ENCODE assay signal across 20 cellular contexts in the genomic region with DNA sequence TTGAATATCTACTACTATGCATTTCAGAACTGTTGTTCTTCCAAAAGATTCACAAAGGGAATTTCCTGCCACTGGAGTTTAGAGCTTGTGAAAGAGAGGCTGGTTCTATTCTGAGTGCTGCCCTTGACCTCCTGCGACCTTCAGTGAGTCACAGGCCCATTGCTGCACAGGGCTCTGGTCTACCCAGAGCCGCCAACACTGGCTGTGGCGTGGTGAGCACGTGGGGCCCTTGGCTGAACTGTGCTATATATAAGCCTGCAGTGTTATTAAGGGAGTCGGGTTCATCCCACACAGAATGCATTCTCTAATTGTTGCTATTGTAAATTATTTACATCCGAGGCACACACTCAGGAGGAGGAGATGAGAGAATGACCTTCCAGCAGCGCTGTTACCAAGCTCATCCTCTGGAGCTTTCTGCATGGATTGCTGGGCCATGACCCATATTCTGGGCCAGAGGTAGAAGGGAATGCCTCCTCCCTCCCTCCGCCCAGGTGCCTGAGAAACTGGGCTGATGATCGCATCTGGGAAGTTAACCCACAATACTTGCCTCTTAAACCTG. TPM values are rescaled to one million over a fixed set of nuclear protein-coding genes. Genes with fewer than 3 reads are reported as not detected.
DNase-seq lines count a peak whose midpoint lies in the region; ATAC-seq and TF ChIP-seq lines count a peak whose summit lies in the region.
"Had no signal": no experiment of that assay in that cellular context is flagged by ENCODE, and none has a peak within 500 bp of the region (broad histone marks: within the 10 kb centered on the region; RNA-seq: fewer than 3 reads in every experiment).

No MANE protein-coding gene starts in this region.

- H3K36me3 Mint-ChIP-seq in activated CD4-positive, alpha-beta T cell treated with anti-CD3 and anti-CD28 coated beads, Interleukin-2, amount 10 ng/mL, durations not matched to agents 7 days and 5 days (ENCODE audit: low read depth), result no peaks in the 10 kb centered on the region
- H3K36me3 Mint-ChIP-seq: activated CD8-positive, alpha-beta memory T cell treated with anti-CD3 and anti-CD28 coated beads, Interleukin-2, amount 10 ng/mL, durations not matched to agents 7 days and 5 days had no signal

- no peak overlapping the region for H3K4me3 ChIP-seq in NB4 (ENCODE audit: low read depth, low read length)
- no peak overlapping the region for H3K4me3 ChIP-seq in HAP-1
- H3K4me3 ChIP-seq: BLaER1, body of pancreas, lower lobe of right lung, thyroid gland had no signal

- no peak for TF ChIP-seq POLR2A in NB4 (IDR thresholded peaks at IDR 0.05; ENCODE audit: extremely low read depth, insufficient read length)

- no peaks in the 10 kb centered on the region for H3K27me3 Mint-ChIP-seq in activated CD4-positive, alpha-beta T cell treated with anti-CD3 and anti-CD28 coated beads, Interleukin-2, amount 10 ng/mL, durations not matched to agents 7 days and 5 days
- H3K27me3 Mint-ChIP-seq: activated CD8-positive, alpha-beta memory T cell treated with anti-CD3 and anti-CD28 coated beads, Interleukin-2, amount 10 ng/mL, durations not matched to agents 7 days and 5 days had no signal

- POLR2A ChIA-PET in activated CD4-positive, alpha-beta T cell treated with anti-CD3 and anti-CD28 coated beads, Interleukin-2, amount 10 ng/mL, durations not matched to agents 7 days and 5 days (lab: Charles Lee), result no interaction called here

- no peaks in the 10 kb centered on the region for H3K4me1 Mint-ChIP-seq in activated CD4-positive, alpha-beta T cell treated with anti-CD3 and anti-CD28 coated beads, Interleukin-2, amount 10 ng/mL, durations not matched to agents 7 days and 5 days
- H3K4me1 Mint-ChIP-seq: activated CD8-positive, alpha-beta memory T cell treated with anti-CD3 and anti-CD28 coated beads, Interleukin-2, amount 10 ng/mL, durations not matched to agents 7 days and 5 days had no signal

- no peak overlapping the region for H3K27ac Mint-ChIP-seq in activated CD4-positive, alpha-beta T cell treated with anti-CD3 and anti-CD28 coated beads, Interleukin-2, amount 10 ng/mL, durations not matched to agents 7 days and 5 days
- H3K27ac Mint-ChIP-seq: activated CD8-positive, alpha-beta memory T cell treated with anti-CD3 and anti-CD28 coated beads, Interleukin-2, amount 10 ng/mL, durations not matched to agents 7 days and 5 days had no signal

- no peak overlapping the region for H3K4me3 Mint-ChIP-seq in activated CD4-positive, alpha-beta T cell treated with anti-CD3 and anti-CD28 coated beads, Interleukin-2, amount 10 ng/mL, durations not matched to agents 7 days and 5 days
- H3K4me3 Mint-ChIP-seq: activated CD8-positive, alpha-beta memory T cell treated with anti-CD3 and anti-CD28 coated beads, Interleukin-2, amount 10 ng/mL, durations not matched to agents 7 days and 5 days had no signal

- peaks cover 5% of the 10 kb centered on the region for H3K9me3 Mint-ChIP-seq in activated CD4-positive, alpha-beta T cell treated with anti-CD3 and anti-CD28 coated beads, Interleukin-2, amount 10 ng/mL, durations not matched to agents 7 days and 5 days

- no peaks in the 10 kb centered on the region for H3K36me3 ChIP-seq in HAP-1 (replicated peaks)
- H3K36me3 ChIP-seq: BLaER1, lower lobe of right lung, thyroid gland had no signal

- TF ChIP-seq CTCF in NB4 (IDR thresholded peaks at IDR 0.05; ENCODE audit: low read depth, low read length), result no peak

- no peaks in the 10 kb centered on the region for H3K9me3 ChIP-seq in HAP-1
- H3K9me3 ChIP-seq: BLaER1, body of pancreas, lower lobe of right lung, thyroid gland had no signal

- peak; percentile 27 for DNase-seq in NB4 (ENCODE audit: low read depth)
- peak; percentile 1 for DNase-seq in astrocyte of the hippocampus (ENCODE audit: low read depth, low spot score)
- peak; percentile 82 for DNase-seq in kidney tubule cell (ENCODE audit: low spot score)
- peak; percentile 44 for DNase-seq in stromal cell of bone marrow (ENCODE audit: low read depth)
- no peak for DNase-seq in HAP-1 (ENCODE audit: low spot score in 2 of 2)
- no peak for DNase-seq in activated CD4-positive, alpha-beta T cell treated with anti-CD3 and anti-CD28 coated beads, Interleukin-2, amount 10 ng/mL, durations not matched to agents 7 days and 5 days
- no peak for DNase-seq in midbrain (lab: John Stamatoyannopoulos, UW)
- DNase-seq: activated CD8-positive, alpha-beta memory T cell treated with anti-CD3 and anti-CD28 coated beads, Interleukin-2, amount 10 ng/mL, durations not matched to agents 7 days and 5 days; activated naive CD4-positive, alpha-beta T cell treated with Interleukin-2 at 50 U/mL for 16 hours; body of pancreas; hippocampal formation; KG1; lower lobe of right lung; NCI-H146; NCI-H510A; stimulated activated CD4-positive, alpha-beta T cell treated with anti-CD3 and anti-CD28 coated beads, Interleukin-4, amount 100 ng/mL, for 1 hour; thyroid gland had no signal

- no peaks in the 10 kb centered on the region for H3K4me1 ChIP-seq in HAP-1
- H3K4me1 ChIP-seq: BLaER1, body of pancreas, lower lobe of right lung, thyroid gland had no signal

- CTCF ChIA-PET in activated CD4-positive, alpha-beta T cell treated with anti-CD3 and anti-CD28 coated beads, Interleukin-2, amount 10 ng/mL, durations not matched to agents 7 days and 5 days (lab: Charles Lee), result no interaction called here

- H3K27me3 ChIP-seq in HAP-1 (ENCODE audit: low read depth), result no peaks in the 10 kb centered on the region
- H3K27me3 ChIP-seq: BLaER1, body of pancreas, thyroid gland had no signal

- ATAC-seq in GM18502 (IDR thresholded peaks at IDR 0.05; ENCODE audit: poor library complexity, unreplicated experiment), result no peak
- ATAC-seq: activated CD8-positive, alpha-beta memory T cell treated with anti-CD3 and anti-CD28 coated beads, Interleukin-2, amount 10 ng/mL, durations not matched to agents 7 days and 5 days; body of pancreas; Panc1 had no signal

- in situ Hi-C loops in HAP-1 (cut with MboI; ENCODE audit: low sequenced_read_pairs), result no loop called here

RNA-seq across cellular contexts. Expression of a gene that starts 47.0 kb away (rescaled TPM):
- not detected for total RNA-seq in activated CD4-positive, alpha-beta T cell treated with anti-CD3 and anti-CD28 coated beads, Interleukin-2, amount 10 ng/mL, durations not matched to agents 7 days and 5 days
- total RNA-seq: activated CD8-positive, alpha-beta memory T cell treated with anti-CD3 and anti-CD28 coated beads, Interleukin-2, amount 10 ng/mL, durations not matched to agents 7 days and 5 days had no signal

Comparison
In these comparisons a context has a peak if more than half of its experiments do, and no peak if none do; other contexts are left out.
1. DNase-seq: peak in NB4 (single experiment), astrocyte of the hippocampus (single experiment), kidney tubule cell (single experiment) and stromal cell of bone marrow (single experiment); none in HAP-1 (0 of 2), activated CD4-positive, alpha-beta T cell treated with anti-CD3 and anti-CD28 coated beads, Interleukin-2, amount 10 ng/mL, durations not matched to agents 7 days and 5 days (single experiment) and midbrain (single experiment).